Comparison of ENCODE assay signal across 20 cellular contexts in genomic region chr12:129064201-129064881, GRCh38.
DNase-seq lines count a peak whose midpoint lies in the region; ATAC-seq and TF ChIP-seq lines count a peak whose summit lies in the region.
"Had no signal": no experiment of that assay in that cellular context is flagged by ENCODE, and none has a peak within 500 bp of the region (broad histone marks: within the 10 kb centered on the region; RNA-seq: fewer than 3 reads in every experiment).

No MANE protein-coding gene starts in this region.

- H3K4me1 Mint-ChIP-seq in neural crest cell: peaks cover 26% of the 10 kb centered on the region
- H3K4me1 Mint-ChIP-seq in CD4-positive, alpha-beta T cell (ENCODE audit: low read depth): no peaks in the 10 kb centered on the region

- no peak for TF ChIP-seq EP300 in esophagus muscularis mucosa (IDR thresholded peaks at IDR 0.05)

- WGBS in esophagus muscularis mucosa: 57% methylated on average over 6 of the region's 15 CpGs

- H3K9me3 ChIP-seq in SJCRH30 (replicated peaks) (0 out of 2 replicates have a peak, but pooled peaks cover 3% of the 10 kb centered on the region), esophagus muscularis mucosa (peaks cover 0 to 11% (median 5%) of the 10 kb centered on the region in 4 donors)
- H3K9me3 ChIP-seq in CD4-positive, alpha-beta T cell (ENCODE audit: control insufficient read depth, low read length): no peaks in the 10 kb centered on the region
- H3K9me3 ChIP-seq: adrenal gland had no signal

- POLR2A ChIA-PET in CD4-positive, alpha-beta T cell (lab: Charles Lee): no interaction called here

- H3K27me3 Mint-ChIP-seq in neural crest cell (ENCODE audit: low read depth): peaks cover 10% of the 10 kb centered on the region
- no peaks in the 10 kb centered on the region for H3K27me3 Mint-ChIP-seq in CD4-positive, alpha-beta T cell

- intact Hi-C loops in CD4-positive, alpha-beta T cell (cut with DNase I, micrococcal nuclease): no loop called here
- intact Hi-C loops in esophagus muscularis mucosa (cut with DNase I): no loop called here

- no peak overlapping the region for H3K4me3 Mint-ChIP-seq in neural crest cell
- no peak overlapping the region for H3K4me3 Mint-ChIP-seq in CD4-positive, alpha-beta T cell
- H3K4me3 Mint-ChIP-seq: activated CD8-positive, alpha-beta T cell treated with anti-CD3 and anti-CD28 coated beads, Interleukin-2, amount 10 ng/mL, durations not matched to agents 7 days and 5 days; CD8-positive, alpha-beta T cell had no signal

- H3K4me3 ChIP-seq in H7 (ENCODE audit: insufficient read depth, low read depth, low read length) (no peak overlapping the region), SJCRH30 (no peak overlapping the region), esophagus muscularis mucosa (no peak overlapping the region)
- H3K4me3 ChIP-seq: adrenal gland, gastroesophageal sphincter, stomach, tibial nerve had no signal

- no peak for TF ChIP-seq POLR2A in esophagus muscularis mucosa (IDR thresholded peaks at IDR 0.05; ENCODE audit: low read depth)

- DNase-seq in H7 (peak; percentile 61), NCI-H2029 treated with DMSO at 0.1 percent for 48 hours (lab: John Stamatoyannopoulos, UW) (peak; percentile 45), SJCRH30 (peak; percentile 90 to 95), neural crest cell (ENCODE audit: low read depth, low spot score) (no peak), esophagus muscularis mucosa (ENCODE audit: extremely low spot score) (no peak)
- DNase-seq in stimulated activated CD4-positive, alpha-beta T cell treated with anti-CD3 and anti-CD28 coated beads, Interleukin-2, amount 100 ng/mL, for 48 hours: no peak
- no peak for DNase-seq in CD4-positive, alpha-beta T cell
- DNase-seq: activated CD4-positive, CD25-positive, alpha-beta regulatory T cell; activated CD8-positive, alpha-beta T cell treated with anti-CD3 and anti-CD28 coated beads, Interleukin-2, amount 10 ng/mL, durations not matched to agents 7 days and 5 days; activated gamma-delta T cell treated with Interleukin-2 at 50 U/mL for 16 hours; CD8-positive, alpha-beta T cell; effector memory CD4-positive, alpha-beta T cell; NCI-H1105 treated with DMSO at 0.1 percent for 48 hours; stimulated activated CD4-positive, alpha-beta T cell treated with anti-CD3 and anti-CD28 coated beads, Interleukin-4, amount 100 ng/mL, for 4 hours; stomach; T1000 had no signal

- CTCF ChIA-PET in CD4-positive, alpha-beta T cell (lab: Charles Lee): no interaction called here

- H3K27me3 ChIP-seq in H7 (ENCODE audit: control insufficient read depth, insufficient read depth, low read length): no peaks in the 10 kb centered on the region; the same call in 1 of the 2 replicates
- H3K27me3 ChIP-seq in SJCRH30: no peaks in the 10 kb centered on the region
- H3K27me3 ChIP-seq in CD4-positive, alpha-beta T cell (ENCODE audit: control insufficient read depth, insufficient read depth, low read length): no peaks in the 10 kb centered on the region
- H3K27me3 ChIP-seq in esophagus muscularis mucosa: peaks cover 0 to 6% (median 0%) of the 10 kb centered on the region in 4 donors
- H3K27me3 ChIP-seq: adrenal gland, tibial nerve had no signal

- no peaks in the 10 kb centered on the region for H3K36me3 Mint-ChIP-seq in neural crest cell (ENCODE audit: low read depth)
- no peaks in the 10 kb centered on the region for H3K36me3 Mint-ChIP-seq in CD4-positive, alpha-beta T cell (ENCODE audit: low read depth)
- H3K36me3 Mint-ChIP-seq: CD8-positive, alpha-beta T cell had no signal

- peak overlapping the region; percentile 54 for H3K27ac Mint-ChIP-seq in neural crest cell (ENCODE audit: unreplicated experiment)
- no peak overlapping the region for H3K27ac Mint-ChIP-seq in CD4-positive, alpha-beta T cell
- H3K27ac Mint-ChIP-seq: activated CD8-positive, alpha-beta T cell treated with anti-CD3 and anti-CD28 coated beads, Interleukin-2, amount 10 ng/mL, durations not matched to agents 7 days and 5 days; CD8-positive, alpha-beta T cell had no signal

- H3K4me1 ChIP-seq in SJCRH30 (peaks cover 21% of the 10 kb centered on the region), esophagus muscularis mucosa (no peaks in the 10 kb centered on the region)
- H3K4me1 ChIP-seq: adrenal gland, gastroesophageal sphincter, stomach, tibial nerve had no signal

- H3K27ac ChIP-seq in SJCRH30 (peak overlapping the region; percentile 89), esophagus muscularis mucosa (replicated peaks in 1 of 4) (no peak overlapping the region)
- no peak overlapping the region for H3K27ac ChIP-seq in CD4-positive, alpha-beta T cell (ENCODE audit: low read depth, low read length)
- H3K27ac ChIP-seq: adrenal gland, gastroesophageal sphincter, RWPE1, stomach, tibial nerve had no signal

- ATAC-seq in CD4-positive, alpha-beta T cell (ENCODE audit: poor library complexity): no peak
- ATAC-seq: activated CD8-positive, alpha-beta T cell treated with anti-CD3 and anti-CD28 coated beads, Interleukin-2, amount 10 ng/mL, durations not matched to agents 7 days and 5 days; CD8-positive, alpha-beta T cell; gastroesophageal sphincter had no signal

- H3K36me3 ChIP-seq in H7 (replicated peaks; ENCODE audit: control insufficient read depth, insufficient read depth, low read length): no peaks in the 10 kb centered on the region
- H3K36me3 ChIP-seq in SJCRH30: no peaks in the 10 kb centered on the region
- no peaks in the 10 kb centered on the region for H3K36me3 ChIP-seq in esophagus muscularis mucosa
- H3K36me3 ChIP-seq: adrenal gland, gastroesophageal sphincter, stomach, tibial nerve had no signal

- TF ChIP-seq CTCF in neural crest cell (conservative IDR thresholded peaks at IDR 0.05) (no peak), esophagus muscularis mucosa (IDR thresholded peaks at IDR 0.05) (no peak)
- TF ChIP-seq CTCF in CD4-positive, alpha-beta T cell (IDR thresholded peaks at IDR 0.05): no peak

- H3K9me3 Mint-ChIP-seq in neural crest cell: peaks cover 3% of the 10 kb centered on the region
- peaks cover 3% of the 10 kb centered on the region for H3K9me3 Mint-ChIP-seq in CD4-positive, alpha-beta T cell
- H3K9me3 Mint-ChIP-seq: CD8-positive, alpha-beta T cell had no signal

Comparison
In these comparisons a context has a peak if more than half of its experiments do, and no peak if none do; other contexts are left out.
1. DNase-seq: peak in H7 (single experiment), NCI-H2029 treated with DMSO at 0.1 percent for 48 hours (single experiment) and SJCRH30 (2 of 2); none in neural crest cell (single experiment), stimulated activated CD4-positive, alpha-beta T cell treated with anti-CD3 and anti-CD28 coated beads, Interleukin-2, amount 100 ng/mL, for 48 hours (0 of 2), CD4-positive, alpha-beta T cell (0 of 10) and esophagus muscularis mucosa (single experiment).